Comparison of ENCODE assay signal across 1 cellular context in the genomic region with DNA sequence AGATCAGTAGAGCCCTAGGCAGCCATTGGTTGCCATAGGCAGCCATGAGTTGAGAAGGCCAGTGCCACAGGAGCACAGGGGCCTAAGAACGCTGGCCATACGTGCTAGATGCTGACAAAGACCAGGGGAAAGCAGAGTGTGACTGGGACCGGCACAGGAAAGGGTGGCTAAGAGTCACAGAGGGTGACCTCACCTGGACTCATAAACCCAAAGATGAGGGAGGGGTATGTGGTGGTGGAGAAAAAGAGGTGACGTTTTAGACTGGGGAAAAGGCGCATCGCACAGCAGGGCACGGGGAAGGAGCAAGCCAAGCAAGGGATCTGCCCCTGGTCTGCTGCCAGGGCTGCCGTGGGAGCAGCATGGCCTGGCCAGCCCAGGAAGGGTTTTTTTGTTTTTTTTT.
TF ChIP-seq lines count a peak whose summit lies in the region.

No MANE protein-coding gene starts in this region.

TF ChIP-seq in SK-N-SH, 30 proteins besides CTCF, POLR2A, EP300 and RAD21 (continued from another document):
- TF ChIP-seq, protein P1, sequence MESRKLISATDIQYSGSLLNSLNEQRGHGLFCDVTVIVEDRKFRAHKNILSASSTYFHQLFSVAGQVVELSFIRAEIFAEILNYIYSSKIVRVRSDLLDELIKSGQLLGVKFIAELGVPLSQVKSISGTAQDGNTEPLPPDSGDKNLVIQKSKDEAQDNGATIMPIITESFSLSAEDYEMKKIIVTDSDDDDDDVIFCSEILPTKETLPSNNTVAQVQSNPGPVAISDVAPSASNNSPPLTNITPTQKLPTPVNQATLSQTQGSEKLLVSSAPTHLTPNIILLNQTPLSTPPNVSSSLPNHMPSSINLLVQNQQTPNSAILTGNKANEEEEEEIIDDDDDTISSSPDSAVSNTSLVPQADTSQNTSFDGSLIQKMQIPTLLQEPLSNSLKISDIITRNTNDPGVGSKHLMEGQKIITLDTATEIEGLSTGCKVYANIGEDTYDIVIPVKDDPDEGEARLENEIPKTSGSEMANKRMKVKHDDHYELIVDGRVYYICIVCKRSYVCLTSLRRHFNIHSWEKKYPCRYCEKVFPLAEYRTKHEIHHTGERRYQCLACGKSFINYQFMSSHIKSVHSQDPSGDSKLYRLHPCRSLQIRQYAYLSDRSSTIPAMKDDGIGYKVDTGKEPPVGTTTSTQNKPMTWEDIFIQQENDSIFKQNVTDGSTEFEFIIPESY (IDR thresholded peaks at IDR 0.05; ENCODE audit: borderline replicate concordance, low read depth), result no peak
- TF ChIP-seq NFIC (IDR thresholded peaks at IDR 0.05; ENCODE audit: borderline replicate concordance), result no peak
